Comparison of ENCODE assay signal across 8 cellular contexts in the genomic region with DNA sequence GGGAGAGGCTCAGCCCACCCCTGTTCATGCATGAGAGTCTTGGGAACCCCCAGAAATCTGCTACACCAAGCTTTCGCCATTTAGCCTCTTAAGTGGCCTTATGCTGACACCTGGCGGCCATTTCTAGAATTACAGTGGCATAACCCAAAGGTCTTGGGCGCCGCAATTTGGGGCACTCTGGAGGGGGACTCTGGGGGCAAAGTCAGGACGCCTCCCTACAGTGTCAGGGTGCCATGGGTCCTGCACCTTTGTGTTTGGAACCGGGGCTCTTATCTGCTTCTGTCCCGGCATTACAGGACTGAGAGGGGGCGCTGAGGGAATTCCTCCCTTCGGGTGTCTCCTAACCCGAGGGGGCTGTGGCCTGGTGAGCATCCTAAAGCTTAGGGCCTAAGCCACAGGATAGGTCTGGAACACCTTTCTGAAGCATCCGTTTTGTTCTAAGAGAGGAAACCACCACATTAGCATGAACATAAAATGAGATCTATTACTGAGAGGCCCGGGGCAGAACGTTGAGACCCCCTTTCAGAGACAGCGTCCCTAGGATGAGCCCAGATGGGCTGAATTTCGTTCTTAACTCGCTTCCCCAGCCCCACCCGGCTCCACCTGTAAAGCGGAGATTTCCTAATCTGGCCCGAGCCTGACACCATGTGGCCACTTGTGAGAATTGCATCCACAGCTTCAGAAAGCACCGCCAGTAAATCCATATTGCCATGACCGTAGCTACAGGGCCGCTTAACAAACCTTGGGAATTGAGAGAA. TPM values are rescaled to one million over a fixed set of nuclear protein-coding genes. Genes with fewer than 3 reads are reported as not detected.
DNase-seq lines count a peak whose midpoint lies in the region; ATAC-seq and TF ChIP-seq lines count a peak whose summit lies in the region.

No MANE protein-coding gene starts in this region.

- peaks cover 13% of the 10 kb centered on the region for H3K4me1 Mint-ChIP-seq in endodermal cell
- H3K4me1 Mint-ChIP-seq in mesothelial cell of epicardium = peaks cover 20% of the 10 kb centered on the region

- no peak overlapping the region for H3K4me3 Mint-ChIP-seq in endodermal cell
- peak overlapping the region; percentile 24 for H3K4me3 Mint-ChIP-seq in mesothelial cell of epicardium

- H3K9me3 Mint-ChIP-seq in endodermal cell (no peaks in the 10 kb centered on the region), mesothelial cell of epicardium (no peaks in the 10 kb centered on the region)

- H3K27me3 Mint-ChIP-seq in endodermal cell (ENCODE audit: insufficient read depth) = peaks cover 48% of the 10 kb centered on the region
- peaks cover 43% of the 10 kb centered on the region for H3K27me3 Mint-ChIP-seq in mesothelial cell of epicardium (ENCODE audit: low read depth)

- no peak overlapping the region for H3K4me3 ChIP-seq in endodermal cell (ENCODE audit: low read length)

- H3K4me1 ChIP-seq in endodermal cell (ENCODE audit: control insufficient read depth, insufficient read depth, low read length) = peaks cover 14% of the 10 kb centered on the region

- H3K9ac ChIP-seq in endodermal cell (ENCODE audit: extremely low read depth, low read length, poor library complexity, severe bottlenecking) = no peak overlapping the region

- H3K36me3 Mint-ChIP-seq in endodermal cell (ENCODE audit: low read depth) = no peaks in the 10 kb centered on the region
- peaks cover 2% of the 10 kb centered on the region for H3K36me3 Mint-ChIP-seq in mesothelial cell of epicardium

- no peaks in the 10 kb centered on the region for H3K36me3 ChIP-seq in endodermal cell (ENCODE audit: control insufficient read depth, insufficient read depth, low read length)

- WGBS in endodermal cell (ENCODE audit: insufficient coverage in 1 of 2, insufficient read length in 1 of 2), 2 experiments = 8 to 9% methylated on average over 19 to 22 of the region's 22 CpGs

- H3K9me3 ChIP-seq in endodermal cell (ENCODE audit: control insufficient read depth, low read length) = no peaks in the 10 kb centered on the region

- ATAC-seq in GM21528 (IDR thresholded peaks at IDR 0.05; ENCODE audit: low FRiP score, unreplicated experiment) = no peak

- H3K27me3 ChIP-seq in endodermal cell (ENCODE audit: control insufficient read depth, insufficient read depth, low read length, poor library complexity, severe bottlenecking) = peaks cover 34% of the 10 kb centered on the region

- H3K27ac ChIP-seq in endodermal cell (ENCODE audit: low read depth, low read length) = no peak overlapping the region

- no peak overlapping the region for H3K27ac Mint-ChIP-seq in endodermal cell
- peak overlapping the region; percentile 50 for H3K27ac Mint-ChIP-seq in mesothelial cell of epicardium

- TF ChIP-seq CTCF in endodermal cell (conservative IDR thresholded peaks at IDR 0.05) (peak; percentile 80), mesothelial cell of epicardium (IDR thresholded peaks at IDR 0.05; ENCODE audit: unreplicated experiment) (peak; percentile 98)

- DNase-seq in CD1c-positive myeloid dendritic cell (ENCODE audit: extremely low spot score) (peak; percentile 84), HK-2 (ENCODE audit: unreplicated experiment) (peak; percentile 60), NOMO-1 (lab: John Stamatoyannopoulos, UW; ENCODE audit: unreplicated experiment in 2 of 2) (peak; percentile 63 to 64), endodermal cell (peak; percentile 95), mesothelial cell of epicardium (ENCODE audit: low spot score in 2 of 2, unreplicated experiment in 2 of 2) (peak; percentile 66 to 87)
- peak; percentile 46 to 72 (median 71) for DNase-seq in activated CD8-positive, alpha-beta memory T cell treated with anti-CD3 and anti-CD28 coated beads for 48 hours (ENCODE audit: low read depth in 2 of 3, low spot score in 2 of 3)
- DNase-seq in stimulated activated CD8-positive, alpha-beta memory T cell treated with anti-CD3 and anti-CD28 coated beads, Interleukin-2, amount 100 ng/mL, for 48 hours (ENCODE audit: low read depth in 2 of 2) = peak; percentile 41 to 67

RNA-seq across cellular contexts. Expression of gene INS, which starts 9.3 kb away (rescaled TPM):
- not detected for total RNA-seq in endodermal cell
- polyA plus RNA-seq in endodermal cell (2013, experiment 1 of 2) = not detected
- polyA plus RNA-seq in endodermal cell (2013, experiment 2 of 2) = not detected
- total RNA-seq in mesothelial cell of epicardium = not detected in 3 replicates

RNA-seq across cellular contexts. Expression of gene IGF2, which starts 12.5 kb away (rescaled TPM):
- 1 to 10 TPM in 1 of 2 donors, under 1 TPM in 1; 0.80 to 5.1 TPM for total RNA-seq in endodermal cell
- 28.1 TPM for polyA plus RNA-seq in endodermal cell (2013, experiment 1 of 2)
- polyA plus RNA-seq in endodermal cell (2013, experiment 2 of 2) = 20.1 TPM
- 3,009 to 3,275 TPM (median 3,171 TPM) in 3 replicates for total RNA-seq in mesothelial cell of epicardium

RNA-seq across cellular contexts. Expression of gene TH, which starts 19.9 kb away (rescaled TPM):
- not detected for total RNA-seq in endodermal cell
- 44.8 TPM for polyA plus RNA-seq in endodermal cell (2013, experiment 1 of 2)
- 37.3 TPM for polyA plus RNA-seq in endodermal cell (2013, experiment 2 of 2)
- 0.77 to 1.4 TPM (median 1.1 TPM) in 3 replicates for total RNA-seq in mesothelial cell of epicardium

Comparison
In these comparisons a context has a peak if more than half of its experiments do, and no peak if none do; other contexts are left out.
1. RNA of gene IGF2, which starts 12.5 kb away (total RNA-seq): 3,009 to 3,275 TPM in mesothelial cell of epicardium; 0.80 to 5.1 TPM in endodermal cell; every median in the first group is over 100 times any median in the second.
2. Peak in every context shown above with its lines, with median percentiles within 50 percentile points of each other: DNase-seq.